In the genomic region with DNA sequence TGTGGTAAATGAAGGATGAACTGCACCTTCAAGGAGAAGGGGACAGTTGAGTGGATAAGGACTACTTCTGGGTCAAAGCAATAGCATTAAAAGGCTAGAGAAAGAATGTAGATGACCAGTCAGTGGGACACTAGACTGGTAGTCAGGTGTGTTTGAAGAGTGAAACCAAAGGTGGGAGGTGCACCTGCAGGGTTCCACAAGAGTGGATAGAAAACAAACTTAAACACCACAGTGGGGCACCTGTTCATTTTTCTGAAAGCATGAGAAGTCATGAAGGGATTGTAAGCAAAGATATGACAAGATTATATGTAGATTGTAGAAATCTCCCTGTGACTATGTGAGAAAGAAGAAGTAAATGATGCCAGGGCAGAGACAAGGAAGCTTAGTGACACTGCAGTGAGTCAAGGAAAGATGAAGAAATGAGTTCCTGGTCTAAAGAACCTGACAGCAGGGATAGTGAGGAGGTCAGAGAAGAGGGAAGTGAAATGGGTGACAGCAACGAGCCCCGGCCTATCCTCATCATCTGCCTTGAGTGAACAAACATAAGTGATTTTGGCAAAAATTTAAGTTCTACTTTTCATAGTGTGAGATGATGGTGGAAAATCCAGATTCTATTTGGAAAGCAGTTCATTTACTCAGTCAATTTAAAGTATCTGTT, we compare ENCODE assay signal across 20 cellular contexts.
DNase-seq lines count a peak whose midpoint lies in the region; ATAC-seq and TF ChIP-seq lines count a peak whose summit lies in the region.
"Had no signal": no experiment of that assay in that cellular context is flagged by ENCODE, and none has a peak within 500 bp of the region (broad histone marks: within the 10 kb centered on the region; RNA-seq: fewer than 3 reads in every experiment).

No MANE protein-coding gene starts in this region.

- TF ChIP-seq POLR2A in gastrocnemius medialis (IDR thresholded peaks at IDR 0.05) = no peak

- no peak overlapping the region for H3K27ac ChIP-seq in gastrocnemius medialis
- H3K27ac ChIP-seq: body of pancreas, parathyroid adenoma had no signal

- H3K27me3 ChIP-seq in gastrocnemius medialis = no peaks in the 10 kb centered on the region
- H3K27me3 ChIP-seq: body of pancreas had no signal

- H3K9me3 ChIP-seq in mucosa of descending colon (no peaks in the 10 kb centered on the region), gastrocnemius medialis (no peaks in the 10 kb centered on the region)
- H3K9me3 ChIP-seq: body of pancreas had no signal

- DNase-seq in NOMO-1 treated with dmso at 0.1 percent for 144 hours (lab: John Stamatoyannopoulos, UW; ENCODE audit: unreplicated experiment) = peak; percentile 56
- DNase-seq in mucosa of descending colon = no peak
- no peak for DNase-seq in NCI-H2227 (lab: John Stamatoyannopoulos, UW; ENCODE audit: unreplicated experiment)
- DNase-seq in stimulated activated CD4-positive, alpha-beta T cell treated with anti-CD3 and anti-CD28 coated beads, Interleukin-4, amount 100 ng/mL, for 24 hours = no peak
- no peak for DNase-seq in gastrocnemius medialis
- no peak for DNase-seq in SK-N-DZ (ENCODE audit: low spot score)
- DNase-seq: activated CD4-positive, alpha-beta T cell treated with anti-CD3 and anti-CD28 coated beads for 48 hours; activated effector memory CD4-positive, alpha-beta T cell treated with Interleukin-2 at 50 U/mL for 16 hours; CD8-positive, alpha-beta memory T cell; endodermal cell; mesenchymal stem cell; NCI-H1105; NCI-H69; stimulated activated CD4-positive, alpha-beta T cell treated with anti-CD3 and anti-CD28 coated beads, Interleukin-2, amount 100 ng/mL, for 24 hours; stimulated activated naive CD8-positive, alpha-beta T cell treated with anti-CD3 and anti-CD28 coated beads, Interleukin-15, amount 100 ng/mL, for 72 hours; SW 1271 had no signal

- TF ChIP-seq CTCF in mucosa of descending colon (IDR thresholded peaks at IDR 0.05) (no peak), gastrocnemius medialis (IDR thresholded peaks at IDR 0.05 in 4 of 5, conservative IDR thresholded peaks at IDR 0.05 in 1 of 5) (no peak)

- in situ Hi-C loops in gastrocnemius medialis (cut with MboI; ENCODE audit: low sequenced_read_pairs in 4 of 4) = no loop called here

- H3K36me3 ChIP-seq in mucosa of descending colon (ENCODE audit: low read depth) = no peaks in the 10 kb centered on the region
- no peaks in the 10 kb centered on the region for H3K36me3 ChIP-seq in gastrocnemius medialis

- peak; percentile 51 for ATAC-seq in GM18868 (IDR thresholded peaks at IDR 0.05; ENCODE audit: unreplicated experiment)
- peak; percentile 58 for ATAC-seq in HG02642 (IDR thresholded peaks at IDR 0.05; ENCODE audit: poor library complexity, unreplicated experiment)
- ATAC-seq in mucosa of descending colon = peak; percentile 51
- ATAC-seq in gastrocnemius medialis = no peak
- ATAC-seq: body of pancreas; stimulated activated naive CD8-positive, alpha-beta T cell treated with anti-CD3 and anti-CD28 coated beads, Interleukin-15, amount 100 ng/mL, for 72 hours had no signal

- H3K4me1 ChIP-seq in mucosa of descending colon (ENCODE audit: low read depth) (no peaks in the 10 kb centered on the region), gastrocnemius medialis (no peaks in the 10 kb centered on the region)
- H3K4me1 ChIP-seq: body of pancreas, parathyroid adenoma had no signal

- no peak overlapping the region for H3K4me3 ChIP-seq in mucosa of descending colon
- H3K4me3 ChIP-seq in gastrocnemius medialis = no peak overlapping the region
- H3K4me3 ChIP-seq: body of pancreas had no signal

- intact Hi-C loops in mucosa of descending colon (cut with DNase I, micrococcal nuclease) = no loop called here
- intact Hi-C loops in gastrocnemius medialis (cut with DNase I; ENCODE audit: low total_unique reads) = no loop called here

Comparison
In these comparisons a context has a peak if more than half of its experiments do, and no peak if none do; other contexts are left out.
1. ATAC-seq: peak in GM18868 (single experiment), HG02642 (single experiment) and mucosa of descending colon (single experiment); none in gastrocnemius medialis (0 of 2).